24 cellular contexts compared by ENCODE assay signal in genomic region chr18:75107931-75108276, GRCh38.
"Had no signal": no experiment of that assay in that cellular context is flagged by ENCODE, and none has a peak within 500 bp of the region (broad histone marks: within the 10 kb centered on the region; RNA-seq: fewer than 3 reads in every experiment).

No MANE protein-coding gene starts in this region.

- H3K27ac Mint-ChIP-seq: activated B cell treated with CpG ODN at 0.5 μM for 24 hours; activated CD8-positive, alpha-beta T cell treated with anti-CD3 and anti-CD28 coated beads for 36 hours; activated T-helper 1 cell treated with anti-CD3 and anti-CD28 coated beads, Interleukin-12 subunit alpha, Interleukin-12 subunit beta, Interleukin-2, Interleukin-4 antibody, amounts not matched to agents 30 ng/mL and 10 ng/mL and 1 ng/mL, durations not matched to agents 14 hours and 24 hours and 36 hours; dendritic cell treated with granulocyte-macrophage colony-stimulating factor and Interleukin-4, amounts not matched to agents 40 ng/mL and 50 ng/mL, for 4 days; stimulated activated naive CD8-positive, alpha-beta T cell treated with anti-CD3 and anti-CD28 coated beads, Interleukin-15, Interleukin-2, amounts not matched to agents 100 ng/mL and 50 ng/mL, for 24 hours; T-helper 2 cell treated with Interferon-gamma antibody and Interleukin-4, amounts not matched to agents 5 μg/mL and 100 μg/mL, for 36 hours had no signal

- H3K27me3 Mint-ChIP-seq: activated CD8-positive, alpha-beta T cell treated with anti-CD3 and anti-CD28 coated beads for 36 hours; dendritic cell treated with granulocyte-macrophage colony-stimulating factor and Interleukin-4, amounts not matched to agents 40 ng/mL and 50 ng/mL, for 4 days; stimulated activated naive CD8-positive, alpha-beta T cell treated with anti-CD3 and anti-CD28 coated beads, Interleukin-15, Interleukin-2, amounts not matched to agents 100 ng/mL and 50 ng/mL, for 24 hours had no signal

- H3K27me3 ChIP-seq: brain microvascular endothelial cell, pancreas, upper lobe of right lung had no signal

- H3K4me1 Mint-ChIP-seq: activated B cell treated with CpG ODN at 0.5 μM for 24 hours had no signal

- H3K27ac ChIP-seq: brain microvascular endothelial cell, epithelial cell of prostate, esophagus squamous epithelium, pancreas, psoas muscle, tibial artery, upper lobe of right lung had no signal

- H3K4me1 ChIP-seq: esophagus squamous epithelium, pancreas, psoas muscle, tibial artery, upper lobe of right lung had no signal

- H3K9me3 Mint-ChIP-seq: activated B cell treated with CpG ODN at 0.5 μM for 24 hours; activated CD8-positive, alpha-beta T cell treated with anti-CD3 and anti-CD28 coated beads for 36 hours; activated T-helper 1 cell treated with anti-CD3 and anti-CD28 coated beads, Interleukin-12 subunit alpha, Interleukin-12 subunit beta, Interleukin-2, Interleukin-4 antibody, amounts not matched to agents 30 ng/mL and 10 ng/mL and 1 ng/mL, durations not matched to agents 14 hours and 24 hours and 36 hours; dendritic cell treated with granulocyte-macrophage colony-stimulating factor and Interleukin-4, amounts not matched to agents 40 ng/mL and 50 ng/mL, for 4 days; stimulated activated naive CD8-positive, alpha-beta T cell treated with anti-CD3 and anti-CD28 coated beads, Interleukin-15, Interleukin-2, amounts not matched to agents 100 ng/mL and 50 ng/mL, for 24 hours; T-helper 2 cell treated with Interferon-gamma antibody and Interleukin-4, amounts not matched to agents 5 μg/mL and 100 μg/mL, for 36 hours had no signal

- H3K4me3 ChIP-seq: esophagus squamous epithelium, pancreas, psoas muscle, tibial artery, upper lobe of right lung had no signal

- H3K4me3 Mint-ChIP-seq: activated B cell treated with CpG ODN at 0.5 μM for 24 hours; activated CD8-positive, alpha-beta T cell treated with anti-CD3 and anti-CD28 coated beads for 36 hours; activated T-helper 1 cell treated with anti-CD3 and anti-CD28 coated beads, Interleukin-12 subunit alpha, Interleukin-12 subunit beta, Interleukin-2, Interleukin-4 antibody, amounts not matched to agents 30 ng/mL and 10 ng/mL and 1 ng/mL, durations not matched to agents 14 hours and 24 hours and 36 hours; dendritic cell treated with granulocyte-macrophage colony-stimulating factor and Interleukin-4, amounts not matched to agents 40 ng/mL and 50 ng/mL, for 4 days; nephron progenitor cell; stimulated activated naive CD8-positive, alpha-beta T cell treated with anti-CD3 and anti-CD28 coated beads, Interleukin-15, Interleukin-2, amounts not matched to agents 100 ng/mL and 50 ng/mL, for 24 hours; T-helper 2 cell treated with Interferon-gamma antibody and Interleukin-4, amounts not matched to agents 5 μg/mL and 100 μg/mL, for 36 hours had no signal

- H3K9me3 ChIP-seq: esophagus squamous epithelium, pancreas, psoas muscle, tibial artery, upper lobe of right lung had no signal

- ATAC-seq: activated CD8-positive, alpha-beta T cell treated with anti-CD3 and anti-CD28 coated beads for 36 hours; left ventricle myocardium superior; pancreas; psoas muscle; upper lobe of right lung had no signal

- DNase-seq: activated B cell treated with CpG ODN at 0.5 μM for 24 hours; activated CD4-positive, alpha-beta T cell treated with anti-CD3 and anti-CD28 coated beads, Interleukin-2, amount 50 U/mL, for 1 hour; activated CD8-positive, alpha-beta T cell treated with anti-CD3 and anti-CD28 coated beads for 36 hours; activated gamma-delta T cell treated with Interleukin-2 at 50 U/mL for 16 hours; activated naive CD4-positive, alpha-beta T cell treated with anti-CD3 and anti-CD28 coated beads, Interleukin-2, amount 50 U/mL, for 16 hours; activated T-cell treated with anti-CD3 and anti-CD28 coated beads, Interleukin-2, amount 50 U/mL, for 1 hour; amniotic stem cell; brain microvascular endothelial cell; central memory CD4-positive, alpha-beta T cell; effector CD4-positive, alpha-beta T cell; esophagus squamous epithelium; foreskin melanocyte; left ventricle myocardium superior; nephron progenitor cell; psoas muscle; stimulated activated CD4-positive, alpha-beta T cell treated with anti-CD3 and anti-CD28 coated beads, Interleukin-15, amount 100 ng/mL, for 24 hours; tibial artery; upper lobe of right lung had no signal

- H3K36me3 ChIP-seq: brain microvascular endothelial cell, esophagus squamous epithelium, pancreas, tibial artery, upper lobe of right lung had no signal
